Comparison of ENCODE assay signal across 28 cellular contexts in genomic region chr20:62975812-62976413, GRCh38. TPM values are rescaled to one million over a fixed set of nuclear protein-coding genes. Genes with fewer than 3 reads are reported as not detected.
"Had no signal": no experiment of that assay in that cellular context is flagged by ENCODE, and none has a peak within 500 bp of the region (broad histone marks: within the 10 kb centered on the region; RNA-seq: fewer than 3 reads in every experiment).

No MANE protein-coding gene starts in this region.

- ATAC-seq: esophagus mucosa; natural killer cell treated with Interleukin-12 subunit alpha and Interleukin-12 subunit beta and Interleukin-15 and Interleukin-18, amount 100 ng/mL, for 72 hours; right cardiac atrium; stimulated activated naive CD8-positive, alpha-beta T cell treated with anti-CD3 and anti-CD28 coated beads, Interleukin-15, amount 100 ng/mL, for 72 hours had no signal

- H3K9ac ChIP-seq: parathyroid adenoma had no signal

- H3K79me2 ChIP-seq: hepatocyte, parathyroid adenoma had no signal

- DNase-seq: activated B cell treated with CpG ODN at 0.5 μM for 24 hours; activated CD4-positive, alpha-beta memory T cell treated with anti-CD3 and anti-CD28 coated beads, Interleukin-2, amount 10 ng/mL, durations not matched to agents 7 days and 5 days; activated CD4-positive, alpha-beta T cell treated with anti-CD3 and anti-CD28 coated beads for 48 hours; activated gamma-delta T cell treated with Interleukin-2 at 50 U/mL for 16 hours; aorta; central memory CD4-positive, alpha-beta T cell; effector memory CD4-positive, alpha-beta T cell; foreskin melanocyte; kidney glomerular epithelial cell; left ventricle myocardium inferior; nucleus accumbens; right cardiac atrium; stimulated activated naive CD8-positive, alpha-beta T cell treated with anti-CD3 and anti-CD28 coated beads, Interleukin-15, amount 100 ng/mL, for 72 hours; T-helper 1 cell; T1000; tibial artery had no signal

- H3K4me3 ChIP-seq: hepatocyte, left ventricle myocardium inferior, tibial artery had no signal

- H3K4me1 ChIP-seq: parathyroid adenoma had no signal

- H3K4me3 Mint-ChIP-seq: activated B cell treated with CpG ODN at 0.5 μM for 24 hours; activated CD4-positive, alpha-beta memory T cell treated with anti-CD3 and anti-CD28 coated beads, Interleukin-2, amount 10 ng/mL, durations not matched to agents 7 days and 5 days; activated naive CD4-positive, alpha-beta T cell treated with anti-CD3 and anti-CD28 coated beads, Interleukin-2, amount 50 U/mL, for 24 hours; activated T-helper 1 cell treated with anti-CD3 and anti-CD28 coated beads, Interleukin-12 subunit alpha, Interleukin-12 subunit beta, Interleukin-2, Interleukin-4 antibody, amounts not matched to agents 30 ng/mL and 10 ng/mL and 1 ng/mL, durations not matched to agents 14 hours and 24 hours and 36 hours; mesothelial cell of epicardium; natural killer cell treated with Interleukin-12 subunit alpha and Interleukin-12 subunit beta and Interleukin-15 and Interleukin-18, amount 100 ng/mL, for 72 hours; stimulated activated naive CD8-positive, alpha-beta T cell treated with anti-CD3 and anti-CD28 coated beads, Interleukin-15, amount 100 ng/mL, for 72 hours had no signal

- H2AFZ ChIP-seq: hepatocyte, parathyroid adenoma had no signal

- H3K9me3 Mint-ChIP-seq: activated B cell treated with CpG ODN at 0.5 μM for 24 hours; activated CD4-positive, alpha-beta memory T cell treated with anti-CD3 and anti-CD28 coated beads, Interleukin-2, amount 10 ng/mL, durations not matched to agents 7 days and 5 days; activated naive CD4-positive, alpha-beta T cell treated with anti-CD3 and anti-CD28 coated beads, Interleukin-2, amount 50 U/mL, for 24 hours; activated T-helper 1 cell treated with anti-CD3 and anti-CD28 coated beads, Interleukin-12 subunit alpha, Interleukin-12 subunit beta, Interleukin-2, Interleukin-4 antibody, amounts not matched to agents 30 ng/mL and 10 ng/mL and 1 ng/mL, durations not matched to agents 14 hours and 24 hours and 36 hours; mesothelial cell of epicardium; natural killer cell treated with Interleukin-12 subunit alpha and Interleukin-12 subunit beta and Interleukin-15 and Interleukin-18, amount 100 ng/mL, for 72 hours; stimulated activated naive CD8-positive, alpha-beta T cell treated with anti-CD3 and anti-CD28 coated beads, Interleukin-15, amount 100 ng/mL, for 72 hours had no signal

- H3K4me2 ChIP-seq: hepatocyte had no signal

- H3K36me3 ChIP-seq: left ventricle myocardium inferior, tibial artery had no signal

- H3K9me3 ChIP-seq: left ventricle myocardium inferior, tibial artery had no signal

- H3K27ac Mint-ChIP-seq: activated B cell treated with CpG ODN at 0.5 μM for 24 hours; activated CD4-positive, alpha-beta memory T cell treated with anti-CD3 and anti-CD28 coated beads, Interleukin-2, amount 10 ng/mL, durations not matched to agents 7 days and 5 days; activated T-helper 1 cell treated with anti-CD3 and anti-CD28 coated beads, Interleukin-12 subunit alpha, Interleukin-12 subunit beta, Interleukin-2, Interleukin-4 antibody, amounts not matched to agents 30 ng/mL and 10 ng/mL and 1 ng/mL, durations not matched to agents 14 hours and 24 hours and 36 hours; mesothelial cell of epicardium; natural killer cell treated with Interleukin-12 subunit alpha and Interleukin-12 subunit beta and Interleukin-15 and Interleukin-18, amount 100 ng/mL, for 72 hours; stimulated activated naive CD8-positive, alpha-beta T cell treated with anti-CD3 and anti-CD28 coated beads, Interleukin-15, amount 100 ng/mL, for 72 hours had no signal

- H3K36me3 Mint-ChIP-seq: activated naive CD4-positive, alpha-beta T cell treated with anti-CD3 and anti-CD28 coated beads, Interleukin-2, amount 50 U/mL, for 24 hours; mesothelial cell of epicardium; natural killer cell treated with Interleukin-12 subunit alpha and Interleukin-12 subunit beta and Interleukin-15 and Interleukin-18, amount 100 ng/mL, for 72 hours had no signal

- H3K27ac ChIP-seq: hepatocyte, left ventricle myocardium inferior, parathyroid adenoma, tibial artery had no signal

RNA-seq across cellular contexts. Expression of gene BHLHE23, which starts 30.9 kb away (rescaled TPM):
- total RNA-seq: activated B cell treated with CpG ODN at 0.5 μM for 24 hours; activated CD4-positive, alpha-beta memory T cell treated with anti-CD3 and anti-CD28 coated beads, Interleukin-2, amount 10 ng/mL, durations not matched to agents 7 days and 5 days; activated T-helper 1 cell treated with anti-CD3 and anti-CD28 coated beads, Interleukin-12 subunit alpha, Interleukin-12 subunit beta, Interleukin-2, Interleukin-4 antibody, amounts not matched to agents 30 ng/mL and 10 ng/mL and 1 ng/mL, durations not matched to agents 14 hours and 24 hours and 36 hours; aorta; dermis microvascular lymphatic vessel endothelial cell; endothelial cell of umbilical vein; esophagus mucosa; hepatocyte; left ventricle myocardium inferior; lung microvascular endothelial cell; mesothelial cell of epicardium; natural killer cell treated with Interleukin-12 subunit alpha and Interleukin-12 subunit beta and Interleukin-15 and Interleukin-18, amount 100 ng/mL, for 72 hours; pulmonary artery endothelial cell; right cardiac atrium; ureter had no signal
- polyA plus RNA-seq: aorta, endothelial cell of umbilical vein, hepatocyte, right cardiac atrium had no signal
